In the genomic region with DNA sequence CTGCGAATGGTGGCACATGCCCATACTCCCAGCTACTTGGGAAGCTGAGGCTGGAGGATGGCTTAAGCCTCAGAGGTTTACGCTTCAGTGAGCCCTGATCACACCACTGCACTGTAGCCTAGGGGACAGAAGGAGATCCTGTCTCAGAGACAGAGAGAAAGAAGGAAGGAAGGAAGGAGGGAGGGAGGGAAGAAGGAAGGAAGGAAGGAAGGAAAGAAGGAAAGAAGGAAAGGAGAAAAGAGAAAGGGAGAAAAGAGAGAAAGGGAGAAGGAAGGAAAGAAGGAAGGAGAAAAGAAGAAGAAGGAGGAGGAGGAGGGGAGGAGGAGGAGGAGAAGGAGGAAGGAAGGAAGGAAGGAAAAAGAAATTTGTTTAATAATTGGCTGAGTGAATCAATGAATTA, we compare ENCODE assay signal across 23 cellular contexts. TPM values are rescaled to one million over a fixed set of nuclear protein-coding genes. Genes with fewer than 3 reads are reported as not detected.
DNase-seq lines count a peak whose midpoint lies in the region; ATAC-seq, FAIRE-seq and TF ChIP-seq lines count a peak whose summit lies in the region.
"Had no signal": no experiment of that assay in that cellular context is flagged by ENCODE, and none has a peak within 500 bp of the region (broad histone marks: within the 10 kb centered on the region; RNA-seq: fewer than 3 reads in every experiment).

No MANE protein-coding gene starts in this region.

- H3K14ac ChIP-seq in neuronal stem cell (ENCODE audit: low read length) = no peak overlapping the region

- no peak overlapping the region for H2BK15ac ChIP-seq in neuronal stem cell (ENCODE audit: low read length)

- no peak for TF ChIP-seq RAD21 in K562 (CRISPR knock-in tag; conservative IDR thresholded peaks at IDR 0.05 in 1 of 2, IDR thresholded peaks at IDR 0.05 in 1 of 2)

- intact Hi-C loops in K562 (cut with micrococcal nuclease) (no loop called here), Caco-2 (cut with micrococcal nuclease; ENCODE audit: unreplicated experiment) (no loop called here), stomach (cut with DNase I; ENCODE audit: low total_unique reads) (no loop called here)

- H4K8ac ChIP-seq in neuronal stem cell (ENCODE audit: low read depth, low read length) = no peak overlapping the region

- H3K4me3 ChIP-seq in BLaER1 treated with 17β-estradiol and CSF1 and Interleukin-3, amounts not matched to agents 10 nM and 100 nM = no peak overlapping the region
- H3K4me3 ChIP-seq in K562 (no peak overlapping the region), neuronal stem cell (ENCODE audit: low read length in 2 of 2) (no peak overlapping the region), Caco-2 (ENCODE audit: low read depth, low read length) (no peak overlapping the region), stomach (no peak overlapping the region)

- in situ Hi-C loops in K562 (cut with MboI) = no loop called here

- no peaks in the 10 kb centered on the region for H3K9me1 ChIP-seq in K562 (ENCODE audit: control insufficient read depth, insufficient read depth, low read length)

- no peak for FAIRE-seq in K562 (lab: Jason Lieb, UNC)
- FAIRE-seq: A204.1, D721Med, G401.6, GM12891, GM19239 had no signal

- H3K27me3 Mint-ChIP-seq in Caco-2 (ENCODE audit: insufficient read depth, unreplicated experiment) = peaks cover 8% of the 10 kb centered on the region

- no peaks in the 10 kb centered on the region for H3K79me2 ChIP-seq in K562 (ENCODE audit: control insufficient read depth, insufficient read depth, low read length)

- H4K20me1 ChIP-seq in BLaER1 treated with 17β-estradiol and CSF1 and Interleukin-3, amounts not matched to agents 10 nM and 100 nM = no peaks in the 10 kb centered on the region
- no peaks in the 10 kb centered on the region for H4K20me1 ChIP-seq in K562 (replicated peaks; ENCODE audit: control insufficient read depth, insufficient read depth, low read length)

- H3K36me3 ChIP-seq in BLaER1 treated with 17β-estradiol and CSF1 and Interleukin-3, amounts not matched to agents 10 nM and 100 nM = no peaks in the 10 kb centered on the region
- no peaks in the 10 kb centered on the region for H3K36me3 ChIP-seq in K562 (ENCODE audit: control insufficient read depth, insufficient read depth, low read length)
- no peaks in the 10 kb centered on the region for H3K36me3 ChIP-seq in neuronal stem cell (replicated peaks in 1 of 2; ENCODE audit: control insufficient read depth in 2 of 2, insufficient read depth in 2 of 2, low read length in 2 of 2)
- H3K36me3 ChIP-seq in Caco-2 (ENCODE audit: control insufficient read depth, insufficient read depth, low read length) = no peaks in the 10 kb centered on the region
- no peaks in the 10 kb centered on the region for H3K36me3 ChIP-seq in stomach
- H3K36me3 ChIP-seq: BE2C had no signal

- TF ChIP-seq CTCF in K562 (IDR thresholded peaks at IDR 0.05 in 2 of 3, conservative IDR thresholded peaks at IDR 0.05 in 1 of 3; ENCODE audit: insufficient read depth in 2 of 3, low read depth in 1 of 3, low read length in 3 of 3) (no peak), Caco-2 (IDR thresholded peaks at IDR 0.05; ENCODE audit: insufficient read depth in 1 of 2, low read depth in 1 of 2, low read length in 1 of 2, severe bottlenecking in 1 of 2, unreplicated experiment in 1 of 2) (no peak), stomach (IDR thresholded peaks at IDR 0.05) (no peak)

- no peak overlapping the region for H3K4me3 Mint-ChIP-seq in Caco-2 (ENCODE audit: unreplicated experiment)
- H3K4me3 Mint-ChIP-seq: CD4-positive, alpha-beta memory T cell; CD4-positive, CD25-positive, alpha-beta regulatory T cell; CD8-positive, alpha-beta memory T cell had no signal

- no peak overlapping the region for H3K27ac ChIP-seq in BLaER1 treated with 17β-estradiol and CSF1 and Interleukin-3, amounts not matched to agents 10 nM and 100 nM
- no peak overlapping the region for H3K27ac ChIP-seq in K562 (ENCODE audit: extremely low read depth, low read depth, low read length)
- no peak overlapping the region for H3K27ac ChIP-seq in neuronal stem cell (replicated peaks; ENCODE audit: low read length)
- H3K27ac ChIP-seq in stomach = no peak overlapping the region

- CTCF ChIA-PET in K562 (lab: Yijun Ruan, JAX; ENCODE audit: low intra/inter-chr PET ratio) = no interaction called here
- CTCF ChIA-PET in Caco-2 (lab: Charles Lee) = interaction anchor here (1.5 kb wide), 1 partner anchor 82 kb away, joined by 3 read pairs; no protein-coding TSS in a partner anchor

- H2BK12ac ChIP-seq in neuronal stem cell (ENCODE audit: low read length) = no peak overlapping the region

- H2BK120ac ChIP-seq in neuronal stem cell (ENCODE audit: low read depth, low read length) = no peak overlapping the region

- TF ChIP-seq POLR2A in K562 (conservative IDR thresholded peaks at IDR 0.05) (no peak), stomach (IDR thresholded peaks at IDR 0.05) (no peak)

- H2AFZ ChIP-seq in K562 (ENCODE audit: low read depth, low read length) (no peak overlapping the region), neuronal stem cell (ENCODE audit: low read length) (no peak overlapping the region)

- H3K9me3 ChIP-seq in BLaER1 treated with 17β-estradiol and CSF1 and Interleukin-3, amounts not matched to agents 10 nM and 100 nM (replicated peaks in 1 of 11) = peaks cover 0 to 19% (median 12%) of the 10 kb centered on the region in 11 experiments; a peak in 16 of 22 replicates
- H3K9me3 ChIP-seq in K562 (replicated peaks; ENCODE audit: control insufficient read depth, insufficient read depth, low read depth, low read length) (no peaks in the 10 kb centered on the region), neuronal stem cell (replicated peaks in 1 of 2; ENCODE audit: control insufficient read depth in 2 of 2, insufficient read depth in 1 of 2, low read depth in 1 of 2, low read length in 2 of 2) (peaks cover 2 to 7% of the 10 kb centered on the region in 2 donors), Caco-2 (peaks cover 10% of the 10 kb centered on the region), stomach (peaks cover 0 to 8% (median 6%) of the 10 kb centered on the region in 4 donors)
- H3K9me3 ChIP-seq: BE2C had no signal

- no peak overlapping the region for H4K91ac ChIP-seq in neuronal stem cell (ENCODE audit: low read depth, low read length, poor library complexity)

- peak overlapping the region; percentile 28 for H3K18ac ChIP-seq in neuronal stem cell (ENCODE audit: low read length)

- BruUV-seq in K562 (replicated peaks; lab: Mats Ljungman, UMichigan) (no TSS peak), Caco-2 (replicated peaks; lab: Mats Ljungman, UMichigan) (no TSS peak)

- no peak for TF ChIP-seq EP300 in K562 (IDR thresholded peaks at IDR 0.05; ENCODE audit: low read length)
- no peak for TF ChIP-seq EP300 in stomach (IDR thresholded peaks at IDR 0.05)

- POLR2A ChIA-PET in K562 (lab: Yijun Ruan, JAX) = interaction anchor here (2.7 kb wide), 1 partner anchor 13 kb away, joined by 9 read pairs; the partner anchor contains the start of gene SAR1A
- POLR2A ChIA-PET in Caco-2 (lab: Charles Lee) = no interaction called here

- no peaks in the 10 kb centered on the region for H3K79me1 ChIP-seq in neuronal stem cell (ENCODE audit: low read depth, low read length)

- H2BK5ac ChIP-seq in neuronal stem cell (ENCODE audit: low read length) = no peak overlapping the region

- peaks cover 16% of the 10 kb centered on the region for H3K9me3 Mint-ChIP-seq in Caco-2 (ENCODE audit: unreplicated experiment)
- H3K9me3 Mint-ChIP-seq: CD8-positive, alpha-beta memory T cell had no signal

- no peaks in the 10 kb centered on the region for H3K4me1 Mint-ChIP-seq in Caco-2 (ENCODE audit: low read depth, unreplicated experiment)
- H3K4me1 Mint-ChIP-seq: CD4-positive, alpha-beta memory T cell; CD4-positive, CD25-positive, alpha-beta regulatory T cell; CD8-positive, alpha-beta memory T cell had no signal

- H3K23ac ChIP-seq in neuronal stem cell (ENCODE audit: low read depth, low read length, poor library complexity) = no peak overlapping the region

- no peak for ATAC-seq in K562

- DNase-seq in K562 (ENCODE audit: extremely low read depth in 1 of 4, low spot score in 3 of 4) = no peak
- DNase-seq in neuronal stem cell (ENCODE audit: low spot score) = no peak
- DNase-seq in NCI-H146 (lab: John Stamatoyannopoulos, UW) = no peak
- no peak for DNase-seq in Caco-2
- no peak for DNase-seq in stomach
- DNase-seq: 8988T; ACHN; BE2C; C1 segment of cervical spinal cord; Calu3; CD4-positive, alpha-beta memory T cell; CD4-positive, CD25-positive, alpha-beta regulatory T cell; CD8-positive, alpha-beta memory T cell; COR-L47; DMS79 treated with DMSO at 0.1 percent for 48 hours; GF-D8 had no signal

- H3K4me2 ChIP-seq in BLaER1 treated with 17β-estradiol and CSF1 and Interleukin-3, amounts not matched to agents 10 nM and 100 nM = peak overlapping the region in 6 of 11 experiments; percentile 12 to 38 (median 30); a peak in 6 of 22 replicates
- H3K4me2 ChIP-seq in K562 (ENCODE audit: insufficient read depth, low read length) = no peak overlapping the region
- no peak overlapping the region for H3K4me2 ChIP-seq in neuronal stem cell (ENCODE audit: insufficient read depth, low read length, poor library complexity, severe bottlenecking)

- no peak overlapping the region for H3K4ac ChIP-seq in neuronal stem cell (ENCODE audit: low read length)

- H3K4me1 ChIP-seq in BLaER1 treated with 17β-estradiol and CSF1 and Interleukin-3, amounts not matched to agents 10 nM and 100 nM = peaks cover 0 to 10% (median 4%) of the 10 kb centered on the region in 10 experiments; a peak in 10 of 20 replicates
- H3K4me1 ChIP-seq in K562 (replicated peaks in 1 of 2; ENCODE audit: control insufficient read depth in 2 of 2, insufficient read depth in 2 of 2, low read length in 2 of 2) (no peaks in the 10 kb centered on the region), neuronal stem cell (ENCODE audit: control insufficient read depth in 2 of 2, insufficient read depth in 1 of 2, low read depth in 1 of 2, low read length in 2 of 2) (no peaks in the 10 kb centered on the region), Caco-2 (no peaks in the 10 kb centered on the region), stomach (no peaks in the 10 kb centered on the region)
- H3K4me1 ChIP-seq: BE2C had no signal

- H3K36me3 Mint-ChIP-seq in Caco-2 (ENCODE audit: insufficient read depth, unreplicated experiment) = peaks cover 6% of the 10 kb centered on the region
- H3K36me3 Mint-ChIP-seq: CD14-positive monocyte; CD4-positive, alpha-beta memory T cell; CD4-positive, CD25-positive, alpha-beta regulatory T cell; CD8-positive, alpha-beta memory T cell had no signal

- no peak overlapping the region for H3K9ac ChIP-seq in BLaER1 treated with 17β-estradiol and CSF1 and Interleukin-3, amounts not matched to agents 10 nM and 100 nM
- H3K9ac ChIP-seq in K562 (ENCODE audit: insufficient read depth in 1 of 2, low read depth in 2 of 2, low read length in 2 of 2) = peak overlapping the region in 1 of 2 experiments; percentile 23; a peak in 1 of 4 replicates
- H3K9ac ChIP-seq in neuronal stem cell (ENCODE audit: low read depth, low read length, poor library complexity) = no peak overlapping the region

- H3K27ac Mint-ChIP-seq in Caco-2 (ENCODE audit: unreplicated experiment) = no peak overlapping the region
- H3K27ac Mint-ChIP-seq: CD14-positive monocyte; CD4-positive, alpha-beta memory T cell; CD4-positive, CD25-positive, alpha-beta regulatory T cell; CD8-positive, alpha-beta memory T cell had no signal

- 0% methylated on average over 2 of the region's 2 CpGs for WGBS in K562 (ENCODE audit: insufficient coverage, low coverage, missing lambda C conversion rate)
- WGBS in neuronal stem cell (ENCODE audit: extremely low coverage in 2 of 2, insufficient read length in 2 of 2, insufficient replicate concordance in 1 of 2), 2 donors = no CpG with 5 or more reads among the region's 2 CpGs
- 78 to 93% (median 81%) methylated on average over 2 of the region's 2 CpGs for WGBS in stomach, 5 donors

- H3K27me3 ChIP-seq in BLaER1 treated with 17β-estradiol and CSF1 and Interleukin-3, amounts not matched to agents 10 nM and 100 nM = no peaks in the 10 kb centered on the region
- H3K27me3 ChIP-seq in K562 (ENCODE audit: control insufficient read depth in 2 of 2, insufficient read depth in 2 of 2, low read length in 2 of 2) (peaks cover 15 to 16% of the 10 kb centered on the region in 2 experiments), neuronal stem cell (ENCODE audit: control insufficient read depth in 3 of 3, insufficient read depth in 3 of 3, low read depth in 1 of 3, low read length in 3 of 3) (no peaks in the 10 kb centered on the region), Caco-2 (replicated peaks; ENCODE audit: control insufficient read depth, insufficient read depth, low read length) (no peaks in the 10 kb centered on the region), stomach (no peaks in the 10 kb centered on the region)
- H3K27me3 ChIP-seq: BE2C had no signal

- H2AK5ac ChIP-seq in neuronal stem cell (ENCODE audit: low read depth, low read length) = no peak overlapping the region

RNA-seq across cellular contexts. Expression of gene SAR1A, which starts 13.0 kb away (rescaled TPM):
- total RNA-seq in K562 (2011; cell fraction: chromatin; rRNA removed; ENCODE audit: low replicate concordance) = 82.1 and 152 TPM in 2 replicates
- 47.0 and 49.2 TPM in 2 replicates for total RNA-seq in K562 (2011; cell fraction: nucleolus; rRNA removed)
- 98.8 and 142 TPM in 2 replicates for total RNA-seq in K562 (2011; cell fraction: nucleoplasm; rRNA removed)
- total RNA-seq in K562 (2014; rRNA removed) (63.0 and 68.5 TPM in 2 replicates), K562 (2014; rRNA removed; fragmentation: Illumina TruSeq; extraction: Trizol) (96.9 and 105 TPM in 2 replicates), K562 (2015; rRNA removed; fragmentation: Illumina TruSeq; extraction: Trizol) (79.4 and 84.9 TPM in 2 replicates), K562 (2021) (119 and 123 TPM in 2 replicates), Caco-2 (2022) (268 and 288 TPM in 2 replicates), stomach (100 to 1,000 TPM in 1 of 5 donors, 10 to 100 TPM in 3, 1 to 10 TPM in 1; 8.7 to 178 (median 48.0) TPM)
- polyA plus RNA-seq in K562 (2011; rRNA removed) (123 and 129 TPM in 2 replicates), K562 (2014; fragmentation: Illumina TruSeq; extraction: Trizol) (73.8 and 76.6 TPM in 2 replicates), K562 (2014; fragmentation: Nextera tagmentation; extraction: Ambion mirVana) (100 to 1,000 TPM; 115 to 132 TPM), K562 (2014; rRNA removed) (53.0 and 55.8 TPM in 2 replicates), stomach (10 to 100 TPM; 23.2 to 31.0 (median 30.0) TPM)
- 22.7 and 40.1 TPM in 2 replicates for polyA plus RNA-seq in K562 (2011; cell fraction: cytosol; rRNA removed)
- polyA plus RNA-seq in K562 (2011; cell fraction: nucleus; rRNA removed) = 35.5 and 56.1 TPM in 2 replicates
- polyA plus RNA-seq in K562 (2012) = 40.2 and 56.6 TPM in 2 replicates
- polyA minus RNA-seq in K562 (2011; rRNA and poly(A)+ RNA removed) = 168 and 183 TPM in 2 replicates
- 51.8 and 62.8 TPM in 2 replicates for polyA minus RNA-seq in K562 (2011; cell fraction: cytosol; rRNA and poly(A)+ RNA removed)
- polyA minus RNA-seq in K562 (2011; cell fraction: nucleus; rRNA and poly(A)+ RNA removed) = 19.5 and 37.4 TPM in 2 replicates
- polyA plus RNA-seq in neuronal stem cell (2013, experiment 1 of 2) = 62.1 TPM
- 66.0 TPM for polyA plus RNA-seq in neuronal stem cell (2013, experiment 2 of 2)

RNA-seq across cellular contexts. Expression of gene TYSND1, which starts 36.8 kb away (rescaled TPM):
- 7.2 and 8.1 TPM in 2 replicates for total RNA-seq in K562 (2011; cell fraction: chromatin; rRNA removed; ENCODE audit: low replicate concordance)
- total RNA-seq in K562 (2011; cell fraction: nucleolus; rRNA removed) = 4.7 and 5.0 TPM in 2 replicates
- 5.2 and 7.2 TPM in 2 replicates for total RNA-seq in K562 (2011; cell fraction: nucleoplasm; rRNA removed)
- 0.91 and 1.8 TPM in 2 replicates for total RNA-seq in K562 (2014; rRNA removed)
- total RNA-seq in K562 (2014; rRNA removed; fragmentation: Illumina TruSeq; extraction: Trizol) = 0.41 and 1.4 TPM in 2 replicates
- 1.4 and 1.6 TPM in 2 replicates for total RNA-seq in K562 (2015; rRNA removed; fragmentation: Illumina TruSeq; extraction: Trizol)
- total RNA-seq in K562 (2021) = 1.7 and 1.9 TPM in 2 replicates
- 1.3 and 2.0 TPM in 2 replicates for polyA plus RNA-seq in K562 (2011; rRNA removed)
- 2.1 and 2.3 TPM in 2 replicates for polyA plus RNA-seq in K562 (2011; cell fraction: cytosol; rRNA removed)
- 3.5 and 3.6 TPM in 2 replicates for polyA plus RNA-seq in K562 (2011; cell fraction: nucleus; rRNA removed)
- 0.98 and 2.0 TPM in 2 replicates for polyA plus RNA-seq in K562 (2012)
- polyA plus RNA-seq in K562 (2014; fragmentation: Illumina TruSeq; extraction: Trizol) = 1.3 TPM in 2 replicates
- under 1 TPM; 0.60 to 0.65 TPM for polyA plus RNA-seq in K562 (2014; fragmentation: Nextera tagmentation; extraction: Ambion mirVana)
- polyA plus RNA-seq in K562 (2014; rRNA removed) = 1.3 and 2.0 TPM in 2 replicates
- 1.5 and 2.1 TPM in 2 replicates for polyA minus RNA-seq in K562 (2011; rRNA and poly(A)+ RNA removed)
- polyA minus RNA-seq in K562 (2011; cell fraction: cytosol; rRNA and poly(A)+ RNA removed) = 0.48 and 0.73 TPM in 2 replicates
- 2.6 and 3.1 TPM in 2 replicates for polyA minus RNA-seq in K562 (2011; cell fraction: nucleus; rRNA and poly(A)+ RNA removed)
- 9.2 TPM for polyA plus RNA-seq in neuronal stem cell (2013, experiment 1 of 2)
- polyA plus RNA-seq in neuronal stem cell (2013, experiment 2 of 2) = 8.7 TPM
- total RNA-seq in Caco-2 (2022) = 29.4 and 29.8 TPM in 2 replicates
- 10 to 100 TPM in 1 of 5 donors, 1 to 10 TPM in 4; 1.2 to 79.4 (median 3.9) TPM for total RNA-seq in stomach
- 10 to 100 TPM in 1 of 3 donors, 1 to 10 TPM in 2; 4.8 to 16.3 (median 5.5) TPM for polyA plus RNA-seq in stomach

RNA-seq across cellular contexts. Expression of gene PPA1, which starts 49.9 kb away (rescaled TPM):
- 63.9 and 181 TPM in 2 replicates for total RNA-seq in K562 (2011; cell fraction: chromatin; rRNA removed; ENCODE audit: low replicate concordance)
- total RNA-seq in K562 (2011; cell fraction: nucleolus; rRNA removed) = 50.4 and 54.7 TPM in 2 replicates
- total RNA-seq in K562 (2011; cell fraction: nucleoplasm; rRNA removed) = 123 and 276 TPM in 2 replicates
- total RNA-seq in K562 (2014; rRNA removed) = 378 and 453 TPM in 2 replicates
- total RNA-seq in K562 (2014; rRNA removed; fragmentation: Illumina TruSeq; extraction: Trizol) = 635 and 699 TPM in 2 replicates
- 463 and 482 TPM in 2 replicates for total RNA-seq in K562 (2015; rRNA removed; fragmentation: Illumina TruSeq; extraction: Trizol)
- total RNA-seq in K562 (2021) = 418 and 448 TPM in 2 replicates
- 408 and 606 TPM in 2 replicates for polyA plus RNA-seq in K562 (2011; rRNA removed)
- 122 and 218 TPM in 2 replicates for polyA plus RNA-seq in K562 (2011; cell fraction: cytosol; rRNA removed)
- 92.6 and 127 TPM in 2 replicates for polyA plus RNA-seq in K562 (2011; cell fraction: nucleus; rRNA removed)
- 299 and 379 TPM in 2 replicates for polyA plus RNA-seq in K562 (2012)
- 454 and 471 TPM in 2 replicates for polyA plus RNA-seq in K562 (2014; fragmentation: Illumina TruSeq; extraction: Trizol)
- polyA plus RNA-seq in K562 (2014; fragmentation: Nextera tagmentation; extraction: Ambion mirVana) = 100 to 1,000 TPM; 301 to 366 TPM
- 591 and 627 TPM in 2 replicates for polyA plus RNA-seq in K562 (2014; rRNA removed)
- polyA minus RNA-seq in K562 (2011; rRNA and poly(A)+ RNA removed) = 573 and 613 TPM in 2 replicates
- 121 and 162 TPM in 2 replicates for polyA minus RNA-seq in K562 (2011; cell fraction: cytosol; rRNA and poly(A)+ RNA removed)
- 49.1 and 87.5 TPM in 2 replicates for polyA minus RNA-seq in K562 (2011; cell fraction: nucleus; rRNA and poly(A)+ RNA removed)
- 169 TPM for polyA plus RNA-seq in neuronal stem cell (2013, experiment 1 of 2)
- 171 TPM for polyA plus RNA-seq in neuronal stem cell (2013, experiment 2 of 2)
- 350 and 353 TPM in 2 replicates for total RNA-seq in Caco-2 (2022)
- total RNA-seq in stomach = 100 to 1,000 TPM in 2 of 5 donors, 10 to 100 TPM in 3; 18.1 to 140 (median 93.9) TPM
- polyA plus RNA-seq in stomach = 100 to 1,000 TPM; 152 to 217 (median 162) TPM

RNA-seq across cellular contexts. Expression of gene AIFM2, which starts 50.7 kb away (rescaled TPM):
- 7.2 and 14.4 TPM in 2 replicates for total RNA-seq in K562 (2011; cell fraction: chromatin; rRNA removed; ENCODE audit: low replicate concordance)
- 8.3 and 9.7 TPM in 2 replicates for total RNA-seq in K562 (2011; cell fraction: nucleolus; rRNA removed)
- total RNA-seq in K562 (2011; cell fraction: nucleoplasm; rRNA removed) = 8.2 and 9.4 TPM in 2 replicates
- total RNA-seq in K562 (2014; rRNA removed) (9.2 and 10.5 TPM in 2 replicates), K562 (2014; rRNA removed; fragmentation: Illumina TruSeq; extraction: Trizol) (3.9 and 5.3 TPM in 2 replicates), K562 (2015; rRNA removed; fragmentation: Illumina TruSeq; extraction: Trizol) (7.6 and 7.8 TPM in 2 replicates), K562 (2021) (11.4 and 13.1 TPM in 2 replicates), Caco-2 (2022) (29.2 and 31.1 TPM in 2 replicates), stomach (10 to 100 TPM in 1 of 5 donors, 1 to 10 TPM in 4; 4.5 to 12.9 (median 5.8) TPM)
- polyA plus RNA-seq in K562 (2011; rRNA removed) (8.0 and 9.9 TPM in 2 replicates), K562 (2014; fragmentation: Illumina TruSeq; extraction: Trizol) (9.3 and 12.1 TPM in 2 replicates), K562 (2014; fragmentation: Nextera tagmentation; extraction: Ambion mirVana) (1 to 10 TPM; 2.7 to 4.9 TPM), K562 (2014; rRNA removed) (13.9 and 14.1 TPM in 2 replicates), stomach (10 to 100 TPM in 2 of 3 donors, 1 to 10 TPM in 1; 6.3 to 14.5 (median 10.6) TPM)
- polyA plus RNA-seq in K562 (2011; cell fraction: cytosol; rRNA removed) = 9.2 and 13.0 TPM in 2 replicates
- polyA plus RNA-seq in K562 (2011; cell fraction: nucleus; rRNA removed) = 7.5 and 12.1 TPM in 2 replicates
- 11.0 and 11.6 TPM in 2 replicates for polyA plus RNA-seq in K562 (2012)
- polyA minus RNA-seq in K562 (2011; rRNA and poly(A)+ RNA removed) = 3.8 and 7.3 TPM in 2 replicates
- 6.6 and 7.1 TPM in 2 replicates for polyA minus RNA-seq in K562 (2011; cell fraction: cytosol; rRNA and poly(A)+ RNA removed)
- 2.7 and 3.1 TPM in 2 replicates for polyA minus RNA-seq in K562 (2011; cell fraction: nucleus; rRNA and poly(A)+ RNA removed)
- 0.95 TPM for polyA plus RNA-seq in neuronal stem cell (2013, experiment 1 of 2)
- 1.1 TPM for polyA plus RNA-seq in neuronal stem cell (2013, experiment 2 of 2)

Comparison
In these comparisons a context has a peak if more than half of its experiments do, and no peak if none do; other contexts are left out.
1. H3K4me2 ChIP-seq: peak in BLaER1 treated with 17β-estradiol and CSF1 and Interleukin-3, amounts not matched to agents 10 nM and 100 nM (6 of 11); none in K562 (single experiment) and neuronal stem cell (single experiment).